16 cellular contexts compared by ENCODE assay signal in genomic region chrX:13219990-13220764, GRCh38.
DNase-seq lines count a peak whose midpoint lies in the region; ATAC-seq and TF ChIP-seq lines count a peak whose summit lies in the region.
"Had no signal": no experiment of that assay in that cellular context is flagged by ENCODE, and none has a peak within 500 bp of the region (broad histone marks: within the 10 kb centered on the region; RNA-seq: fewer than 3 reads in every experiment).

No MANE protein-coding gene starts in this region.

- peaks cover 16% of the 10 kb centered on the region for H3K4me1 ChIP-seq in GM23338 (ENCODE audit: insufficient read depth)
- peaks cover 17% of the 10 kb centered on the region for H3K4me1 ChIP-seq in osteoblast (ENCODE audit: insufficient read depth, low read length)
- H3K4me1 ChIP-seq: BE2C had no signal

- peaks cover 36% of the 10 kb centered on the region for H3K4me1 Mint-ChIP-seq in GM23338
- H3K4me1 Mint-ChIP-seq in activated naive CD4-positive, alpha-beta T cell treated with anti-CD3 and anti-CD28 coated beads, Interleukin-2, amount 10 ng/mL, durations not matched to agents 7 days and 5 days, result peaks cover 5% of the 10 kb centered on the region
- H3K4me1 Mint-ChIP-seq in stimulated activated naive B cell treated with anti-CD40 and anti-IgM and Interleukin-4, amounts not matched to agents 10 μg/mL and 1 μg/mL and 100 μg/mL, for 72 hours, result peaks cover 3 to 12% of the 10 kb centered on the region in 2 donors

- DNase-seq in GM23338 (ENCODE audit: low spot score), result no peak
- peak; percentile 23 for DNase-seq in fibroblast of pulmonary artery (ENCODE audit: low read depth)
- peak; percentile 63 for DNase-seq in osteoblast (ENCODE audit: insufficient read length, low spot score, missing footprints)
- no peak for DNase-seq in activated naive CD4-positive, alpha-beta T cell treated with anti-CD3 and anti-CD28 coated beads, Interleukin-2, amount 10 ng/mL, durations not matched to agents 7 days and 5 days
- DNase-seq in stimulated activated naive B cell treated with anti-CD40 and anti-IgM and Interleukin-4, amounts not matched to agents 10 μg/mL and 1 μg/mL and 100 μg/mL, for 72 hours, result no peak
- DNase-seq in occipital lobe (lab: John Stamatoyannopoulos, UW), result no peak
- DNase-seq in HuH-7.5 (ENCODE audit: low spot score), result no peak
- DNase-seq: activated CD4-positive, alpha-beta T cell treated with anti-CD3 and anti-CD28 coated beads for 48 hours; activated T-cell treated with anti-CD3 and anti-CD28 coated beads for 4 hours; BE2C; NCI-H146; NCI-H446; SIG-M5 had no signal

- H3K27me3 ChIP-seq in GM23338 (ENCODE audit: insufficient read depth) (no peaks in the 10 kb centered on the region), osteoblast (ENCODE audit: insufficient read depth, low read length) (no peaks in the 10 kb centered on the region)
- H3K27me3 ChIP-seq: BE2C had no signal

- no peak overlapping the region for H3K4me3 Mint-ChIP-seq in GM23338
- no peak overlapping the region for H3K4me3 Mint-ChIP-seq in activated naive CD4-positive, alpha-beta T cell treated with anti-CD3 and anti-CD28 coated beads, Interleukin-2, amount 10 ng/mL, durations not matched to agents 7 days and 5 days
- H3K4me3 Mint-ChIP-seq in stimulated activated naive B cell treated with anti-CD40 and anti-IgM and Interleukin-4, amounts not matched to agents 10 μg/mL and 1 μg/mL and 100 μg/mL, for 72 hours, result no peak overlapping the region
- H3K4me3 Mint-ChIP-seq: activated naive CD8-positive, alpha-beta T cell had no signal

- no peak overlapping the region for H3K27ac ChIP-seq in GM23338 (ENCODE audit: low read depth)
- H3K27ac ChIP-seq in osteoblast (ENCODE audit: low read depth, low read length), result peak overlapping the region; percentile 47

- no peak overlapping the region for H3K27ac Mint-ChIP-seq in GM23338
- H3K27ac Mint-ChIP-seq in activated naive CD4-positive, alpha-beta T cell treated with anti-CD3 and anti-CD28 coated beads, Interleukin-2, amount 10 ng/mL, durations not matched to agents 7 days and 5 days, result no peak overlapping the region
- no peak overlapping the region for H3K27ac Mint-ChIP-seq in stimulated activated naive B cell treated with anti-CD40 and anti-IgM and Interleukin-4, amounts not matched to agents 10 μg/mL and 1 μg/mL and 100 μg/mL, for 72 hours
- H3K27ac Mint-ChIP-seq: activated naive CD8-positive, alpha-beta T cell; progenitor cell of endocrine pancreas had no signal

- H3K4me2 ChIP-seq in GM23338 (0 out of 2 replicates have a peak overlapping the region, but pooled peaks have one; percentile 20), osteoblast (ENCODE audit: insufficient read depth, low read length) (no peak overlapping the region)

- H3K9me3 ChIP-seq in osteoblast (ENCODE audit: low read depth, low read length), result no peaks in the 10 kb centered on the region
- H3K9me3 ChIP-seq: BE2C had no signal

- no peaks in the 10 kb centered on the region for H3K36me3 Mint-ChIP-seq in GM23338 (ENCODE audit: low read depth)
- H3K36me3 Mint-ChIP-seq in activated naive CD4-positive, alpha-beta T cell treated with anti-CD3 and anti-CD28 coated beads, Interleukin-2, amount 10 ng/mL, durations not matched to agents 7 days and 5 days, result no peaks in the 10 kb centered on the region
- no peaks in the 10 kb centered on the region for H3K36me3 Mint-ChIP-seq in stimulated activated naive B cell treated with anti-CD40 and anti-IgM and Interleukin-4, amounts not matched to agents 10 μg/mL and 1 μg/mL and 100 μg/mL, for 72 hours

- no peak for TF ChIP-seq CTCF in GM23338 (conservative IDR thresholded peaks at IDR 0.05; ENCODE audit: low read depth in 2 of 2)
- TF ChIP-seq CTCF in fibroblast of pulmonary artery (IDR thresholded peaks at IDR 0.05; ENCODE audit: low read length, missing control alignments), result no peak
- TF ChIP-seq CTCF in osteoblast (IDR thresholded peaks at IDR 0.05; ENCODE audit: extremely low read depth, low read depth, low read length), result no peak

- ATAC-seq in GM23338 (no peak), SK-N-SH treated with all-trans-retinoic acid at 6 μM for 48 hours (peak; percentile 19)
- ATAC-seq in stimulated activated naive B cell treated with anti-CD40 and anti-IgM and Interleukin-4, amounts not matched to agents 10 μg/mL and 1 μg/mL and 100 μg/mL, for 72 hours (replicated peaks), result no peak

- no peaks in the 10 kb centered on the region for H3K9me2 ChIP-seq in GM23338 (ENCODE audit: insufficient read depth)

- H3K79me2 ChIP-seq in GM23338 (replicated peaks; ENCODE audit: insufficient read depth), result no peaks in the 10 kb centered on the region
- no peaks in the 10 kb centered on the region for H3K79me2 ChIP-seq in osteoblast (ENCODE audit: insufficient read depth, low read length)

- no peaks in the 10 kb centered on the region for H3F3A ChIP-seq in GM23338 (replicated peaks; ENCODE audit: low read depth)

- H3K9me3 Mint-ChIP-seq in GM23338, result no peaks in the 10 kb centered on the region
- no peaks in the 10 kb centered on the region for H3K9me3 Mint-ChIP-seq in activated naive CD4-positive, alpha-beta T cell treated with anti-CD3 and anti-CD28 coated beads, Interleukin-2, amount 10 ng/mL, durations not matched to agents 7 days and 5 days
- peaks cover 0 to 1% of the 10 kb centered on the region in 2 donors for H3K9me3 Mint-ChIP-seq in stimulated activated naive B cell treated with anti-CD40 and anti-IgM and Interleukin-4, amounts not matched to agents 10 μg/mL and 1 μg/mL and 100 μg/mL, for 72 hours

- H3K4me3 ChIP-seq in GM23338, result no peak overlapping the region
- no peak overlapping the region for H3K4me3 ChIP-seq in fibroblast of pulmonary artery (replicated peaks; ENCODE audit: low read depth, low read length)
- no peak overlapping the region for H3K4me3 ChIP-seq in osteoblast (ENCODE audit: insufficient read depth, low read length)

- CTCF ChIA-PET in activated naive CD4-positive, alpha-beta T cell treated with anti-CD3 and anti-CD28 coated beads, Interleukin-2, amount 10 ng/mL, durations not matched to agents 7 days and 5 days (lab: Charles Lee), result no interaction called here

- H2AFZ ChIP-seq in GM23338, result no peak overlapping the region
- H2AFZ ChIP-seq in osteoblast (ENCODE audit: low read length), result no peak overlapping the region

- H3K36me3 ChIP-seq in GM23338 (ENCODE audit: insufficient read depth) (no peaks in the 10 kb centered on the region), osteoblast (ENCODE audit: insufficient read depth, low read length) (no peaks in the 10 kb centered on the region)
- H3K36me3 ChIP-seq: BE2C had no signal

- no peaks in the 10 kb centered on the region for H4K20me1 ChIP-seq in GM23338 (replicated peaks; ENCODE audit: insufficient read depth)
- no peaks in the 10 kb centered on the region for H4K20me1 ChIP-seq in osteoblast (ENCODE audit: insufficient read depth, low read length)

- H3K27me3 Mint-ChIP-seq in GM23338 (ENCODE audit: insufficient read depth, low read depth, poor library complexity), result peaks cover 7% of the 10 kb centered on the region
- H3K27me3 Mint-ChIP-seq in activated naive CD4-positive, alpha-beta T cell treated with anti-CD3 and anti-CD28 coated beads, Interleukin-2, amount 10 ng/mL, durations not matched to agents 7 days and 5 days, result no peaks in the 10 kb centered on the region
- peaks cover 0 to 25% of the 10 kb centered on the region in 2 donors for H3K27me3 Mint-ChIP-seq in stimulated activated naive B cell treated with anti-CD40 and anti-IgM and Interleukin-4, amounts not matched to agents 10 μg/mL and 1 μg/mL and 100 μg/mL, for 72 hours
- H3K27me3 Mint-ChIP-seq: activated naive CD8-positive, alpha-beta T cell; progenitor cell of endocrine pancreas had no signal

TF ChIP-seq in GM23338, 12 proteins besides CTCF, POLR2A, EP300 and RAD21 (continues in another document):
- TF ChIP-seq POLR2AphosphoS5 (IDR thresholded peaks at IDR 0.05; ENCODE audit: low read depth) (no peak), EZH2 (IDR thresholded peaks at IDR 0.05; ENCODE audit: low read depth, unreplicated experiment) (no peak), CREB1 (CRISPR knock-in tag; IDR thresholded peaks at IDR 0.05; ENCODE audit: low read depth) (no peak)

TF ChIP-seq in SK-N-SH treated with all-trans-retinoic acid at 6 μM for 48 hours, 23 proteins besides CTCF, POLR2A, EP300 and RAD21:
- TF ChIP-seq ISL1 (CRISPR knock-in tag; IDR thresholded peaks at IDR 0.05), result peak; percentile 87
- no peak for TF ChIP-seq OSR1 (CRISPR knock-in tag; IDR thresholded peaks at IDR 0.05)

Comparison
In these comparisons a context has a peak if more than half of its experiments do, and no peak if none do; other contexts are left out.
1. DNase-seq: peak in fibroblast of pulmonary artery (single experiment) and osteoblast (single experiment); none in GM23338 (single experiment), activated naive CD4-positive, alpha-beta T cell treated with anti-CD3 and anti-CD28 coated beads, Interleukin-2, amount 10 ng/mL, durations not matched to agents 7 days and 5 days (single experiment), stimulated activated naive B cell treated with anti-CD40 and anti-IgM and Interleukin-4, amounts not matched to agents 10 μg/mL and 1 μg/mL and 100 μg/mL, for 72 hours (single experiment), occipital lobe (single experiment) and HuH-7.5 (single experiment).